ENCODE assay signal across 11 cellular contexts in genomic region chr5:174531782-174532191, GRCh38.
A peak's percentile ranks its signal among the peaks of the same experiment; 100 is the strongest.
DNase-seq lines count a peak whose midpoint lies in the region; ATAC-seq and TF ChIP-seq lines count a peak whose summit lies in the region.
"Had no signal": no experiment of that assay in that cellular context is flagged by ENCODE, and none has a peak within 500 bp of the region (broad histone marks: within the 10 kb centered on the region; RNA-seq: fewer than 3 reads in every experiment).

No MANE protein-coding gene starts in this region.

- H3K9me3 Mint-ChIP-seq in osteocyte (ENCODE audit: unreplicated experiment) (no peaks in the 10 kb centered on the region), HFFc6 (peaks cover 3% of the 10 kb centered on the region; the same call in 1 of the 2 replicates)
- H3K9me3 Mint-ChIP-seq: activated CD4-positive, alpha-beta T cell treated with anti-CD3 and anti-CD28 coated beads, Interleukin-2, amount 10 ng/mL, durations not matched to agents 24 days and 14 days had no signal

- no TSS peak for BruUV-seq in mammary epithelial cell (replicated peaks; lab: Mats Ljungman, UMichigan)

- TF ChIP-seq CTCF in DND-41 (IDR thresholded peaks at IDR 0.05; ENCODE audit: borderline replicate concordance, extremely low read depth, low read length, poor library complexity, severe bottlenecking) (no peak), mammary epithelial cell (conservative IDR thresholded peaks at IDR 0.05 in 1 of 2, IDR thresholded peaks at IDR 0.05 in 1 of 2; ENCODE audit: extremely low read depth in 1 of 2, insufficient read depth in 1 of 2, low read depth in 1 of 2, low read length in 2 of 2) (no peak), osteocyte (IDR thresholded peaks at IDR 0.05) (no peak), HFFc6 (IDR thresholded peaks at IDR 0.05) (no peak)

- H4K20me1 ChIP-seq in DND-41 (ENCODE audit: insufficient read depth, low read length) (no peaks in the 10 kb centered on the region), mammary epithelial cell (ENCODE audit: insufficient read depth, low read length) (no peaks in the 10 kb centered on the region)

- H3K36me3 ChIP-seq in DND-41 (ENCODE audit: insufficient read depth, low read length), result no peaks in the 10 kb centered on the region
- no peaks in the 10 kb centered on the region for H3K36me3 ChIP-seq in mammary epithelial cell (ENCODE audit: insufficient read depth, low read length)
- no peaks in the 10 kb centered on the region for H3K36me3 ChIP-seq in HAP-1 (replicated peaks)

- H3K27me3 Mint-ChIP-seq in osteocyte (ENCODE audit: unreplicated experiment) (no peaks in the 10 kb centered on the region), HFFc6 (ENCODE audit: insufficient read depth) (peaks cover 1% of the 10 kb centered on the region; the same call in 1 of the 2 replicates)
- H3K27me3 Mint-ChIP-seq: activated CD4-positive, alpha-beta T cell treated with anti-CD3 and anti-CD28 coated beads, Interleukin-2, amount 10 ng/mL, durations not matched to agents 24 days and 14 days had no signal

- intact Hi-C loops in mammary epithelial cell (cut with micrococcal nuclease) (no loop called here), posterior cingulate gyrus (cut with DNase I) (no loop called here)

- H3K79me2 ChIP-seq in DND-41 (ENCODE audit: insufficient read depth, low read length) (no peaks in the 10 kb centered on the region), mammary epithelial cell (ENCODE audit: insufficient read depth, low read length) (no peaks in the 10 kb centered on the region)

- in situ Hi-C loops in mammary epithelial cell (cut with MboI; ENCODE audit: low sequenced_read_pairs in 2 of 2), result no loop called here
- in situ Hi-C loops in HAP-1 (cut with MboI; ENCODE audit: low sequenced_read_pairs), result no loop called here

- H2AFZ ChIP-seq in DND-41 (ENCODE audit: low read depth, low read length) (no peak overlapping the region), mammary epithelial cell (ENCODE audit: low read depth, low read length) (peak overlapping the region; percentile 62)

- ATAC-seq in DND-41 (ENCODE audit: insufficient read depth, low read depth) (no peak), HG03097 (IDR thresholded peaks at IDR 0.05; ENCODE audit: low FRiP score, unreplicated experiment) (no peak)

- H3K4me3 ChIP-seq in DND-41 (ENCODE audit: low read depth in 1 of 2, low read length in 2 of 2) (no peak overlapping the region), mammary epithelial cell (replicated peaks in 1 of 3; ENCODE audit: insufficient read depth in 1 of 3, low read depth in 2 of 3, low read length in 3 of 3) (no peak overlapping the region), HAP-1 (no peak overlapping the region)

- WGBS in mammary epithelial cell (ENCODE audit: low coverage, missing lambda C conversion rate), result 89% methylated on average over 7 of the region's 7 CpGs

- H3K4me2 ChIP-seq in DND-41 (ENCODE audit: insufficient read depth, low read length) (no peak overlapping the region), mammary epithelial cell (ENCODE audit: insufficient read depth, low read depth, low read length) (no peak overlapping the region)
- H3K4me2 ChIP-seq: KMS-11 had no signal

- H3K27ac ChIP-seq in DND-41 (ENCODE audit: low read length) (no peak overlapping the region), mammary epithelial cell (ENCODE audit: insufficient read depth, low read depth, low read length) (no peak overlapping the region)
- H3K27ac ChIP-seq: KMS-11 had no signal

- no peaks in the 10 kb centered on the region for H3K4me1 ChIP-seq in DND-41 (ENCODE audit: insufficient read depth, low read length)
- H3K4me1 ChIP-seq in mammary epithelial cell (ENCODE audit: insufficient read depth, low read length), result peaks cover 35% of the 10 kb centered on the region
- H3K4me1 ChIP-seq in HAP-1, result peaks cover 6% of the 10 kb centered on the region

- CTCF ChIA-PET in mammary epithelial cell (lab: Charles Lee; ENCODE audit: low non-redundant PET), result no interaction called here

- H3K4me1 Mint-ChIP-seq in osteocyte (ENCODE audit: unreplicated experiment) (peaks cover 47% of the 10 kb centered on the region), HFFc6 (ENCODE audit: low read depth) (peaks cover 26% of the 10 kb centered on the region)

- H3K4me3 Mint-ChIP-seq in osteocyte (ENCODE audit: unreplicated experiment) (no peak overlapping the region), HFFc6 (no peak overlapping the region)
- H3K4me3 Mint-ChIP-seq: activated CD4-positive, alpha-beta T cell treated with anti-CD3 and anti-CD28 coated beads, Interleukin-2, amount 10 ng/mL, durations not matched to agents 24 days and 14 days had no signal

- H3K36me3 Mint-ChIP-seq in osteocyte (ENCODE audit: unreplicated experiment) (no peaks in the 10 kb centered on the region), HFFc6 (ENCODE audit: low read depth) (no peaks in the 10 kb centered on the region)

- H3K27ac Mint-ChIP-seq in osteocyte (ENCODE audit: unreplicated experiment) (peak overlapping the region; percentile 73), HFFc6 (no peak overlapping the region)
- H3K27ac Mint-ChIP-seq: activated CD4-positive, alpha-beta T cell treated with anti-CD3 and anti-CD28 coated beads, Interleukin-2, amount 10 ng/mL, durations not matched to agents 24 days and 14 days had no signal

- peak; percentile 4 for DNase-seq in DND-41
- DNase-seq in NCI-H1105 treated with DMSO at 0.1 percent for 48 hours (lab: John Stamatoyannopoulos, UW), result peak; percentile 78
- no peak for DNase-seq in mammary epithelial cell
- DNase-seq in osteocyte (ENCODE audit: extremely low spot score, unreplicated experiment), result no peak
- no peak for DNase-seq in HAP-1 (ENCODE audit: low spot score in 2 of 2)
- DNase-seq in posterior cingulate gyrus, result no peak
- no peak for DNase-seq in HFFc6
- DNase-seq: activated gamma-delta T cell had no signal

- dilution Hi-C loops in mammary epithelial cell (cut with HindIII; ENCODE audit: low sequenced_read_pairs), result no loop called here

- H3K27me3 ChIP-seq in DND-41 (ENCODE audit: insufficient read depth, low read length, poor library complexity) (no peaks in the 10 kb centered on the region), mammary epithelial cell (ENCODE audit: insufficient read depth, low read length) (no peaks in the 10 kb centered on the region), HAP-1 (ENCODE audit: low read depth) (no peaks in the 10 kb centered on the region)

- no peak overlapping the region for H3K9ac ChIP-seq in DND-41 (ENCODE audit: low read depth, low read length)
- no peak overlapping the region for H3K9ac ChIP-seq in mammary epithelial cell (ENCODE audit: insufficient read depth, low read length)
- H3K9ac ChIP-seq: KMS-11 had no signal

- H3K9me3 ChIP-seq in DND-41 (ENCODE audit: insufficient read depth, low read length, severe bottlenecking) (no peaks in the 10 kb centered on the region), mammary epithelial cell (replicated peaks; ENCODE audit: insufficient read depth, low read length) (no peaks in the 10 kb centered on the region), HAP-1 (no peaks in the 10 kb centered on the region)

Comparison
In these comparisons a context has a peak if more than half of its experiments do, and no peak if none do; other contexts are left out.
1. DNase-seq: peak in DND-41 (single experiment) and NCI-H1105 treated with DMSO at 0.1 percent for 48 hours (single experiment); none in mammary epithelial cell (single experiment), osteocyte (single experiment), HAP-1 (0 of 2), posterior cingulate gyrus (0 of 10) and HFFc6 (single experiment).